In the genomic region with DNA sequence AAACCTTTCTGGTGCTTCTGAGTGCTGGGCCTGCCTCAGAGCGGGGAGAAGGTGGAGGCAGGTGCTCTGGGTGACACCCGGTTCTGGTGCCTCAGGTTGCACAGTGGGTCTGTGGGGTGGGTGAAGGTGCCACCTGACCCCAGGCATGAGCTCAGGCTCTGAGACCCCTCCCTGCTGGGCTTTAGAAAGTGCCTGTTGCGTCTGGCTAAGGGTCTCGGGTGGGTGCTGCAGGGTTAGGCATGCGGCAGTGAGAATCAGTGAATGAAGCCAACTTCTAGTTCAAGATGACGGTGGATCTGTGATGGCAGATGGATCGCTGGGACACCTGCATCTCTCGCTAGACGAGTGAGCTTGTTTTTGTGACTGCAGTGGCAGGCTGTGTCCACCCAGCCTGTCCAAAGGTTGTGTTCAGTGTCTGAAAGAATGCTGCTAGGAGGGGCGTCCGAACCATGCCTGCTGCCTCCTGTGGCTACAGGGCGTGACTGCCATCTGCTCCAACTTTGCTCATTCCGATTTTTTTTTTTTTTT, we compare ENCODE assay signal across 11 cellular contexts. TPM values are rescaled to one million over a fixed set of nuclear protein-coding genes. Genes with fewer than 3 reads are reported as not detected.
DNase-seq lines count a peak whose midpoint lies in the region; ATAC-seq and TF ChIP-seq lines count a peak whose summit lies in the region.
"Had no signal": no experiment of that assay in that cellular context is flagged by ENCODE, and none has a peak within 500 bp of the region (broad histone marks: within the 10 kb centered on the region; RNA-seq: fewer than 3 reads in every experiment).

No MANE protein-coding gene starts in this region.

- DNase-seq in NCI-H1694 (lab: John Stamatoyannopoulos, UW): peak; percentile 16
- no peak for DNase-seq in NCI-H1694 treated with DMSO at 0.1 percent for 48 hours (lab: John Stamatoyannopoulos, UW)
- DNase-seq in HT-29 (ENCODE audit: low spot score): peak; percentile 65
- no peak for DNase-seq in choroid plexus epithelial cell (ENCODE audit: low read depth)
- DNase-seq in progenitor cell of endocrine pancreas (ENCODE audit: low spot score, unreplicated experiment): no peak
- DNase-seq in head of caudate nucleus: no peak
- no peak for DNase-seq in T-helper 1 cell
- DNase-seq: activated naive CD4-positive, alpha-beta T cell; spleen; testis had no signal

- TF ChIP-seq CTCF in choroid plexus epithelial cell (conservative IDR thresholded peaks at IDR 0.05; ENCODE audit: low read depth, low read length): peak; percentile 20
- TF ChIP-seq CTCF in progenitor cell of endocrine pancreas (IDR thresholded peaks at IDR 0.05; ENCODE audit: unreplicated experiment): peak; percentile 30

- intact Hi-C loops in head of caudate nucleus (cut with DNase I): no loop called here

- peaks cover 37% of the 10 kb centered on the region for H3K4me1 Mint-ChIP-seq in progenitor cell of endocrine pancreas (ENCODE audit: low read depth)

- peaks cover 56% of the 10 kb centered on the region for H3K36me3 Mint-ChIP-seq in progenitor cell of endocrine pancreas (ENCODE audit: insufficient read depth)

- no peak for ATAC-seq in HG02885 (IDR thresholded peaks at IDR 0.05; ENCODE audit: poor library complexity, unreplicated experiment)

- H3K27ac Mint-ChIP-seq in progenitor cell of endocrine pancreas: peak overlapping the region; percentile 56

- no peaks in the 10 kb centered on the region for H3K9me3 Mint-ChIP-seq in progenitor cell of endocrine pancreas (ENCODE audit: low read depth)

- H3K27me3 Mint-ChIP-seq in progenitor cell of endocrine pancreas: no peaks in the 10 kb centered on the region

- H3K4me3 ChIP-seq in choroid plexus epithelial cell (ENCODE audit: low read depth, low read length): no peak overlapping the region
- H3K4me3 ChIP-seq: testis had no signal

- H3K4me3 Mint-ChIP-seq in progenitor cell of endocrine pancreas (ENCODE audit: low read depth): no peak overlapping the region

RNA-seq across cellular contexts. Expression of a gene that starts 5.0 kb away (rescaled TPM):
- 1,334 and 1,661 TPM in 2 replicates for total RNA-seq in HT-29 (2014; rRNA removed; shearing (Covaris generic))
- total RNA-seq in progenitor cell of endocrine pancreas: 113 and 139 TPM in 2 replicates

RNA-seq across cellular contexts. Expression of a gene that starts 19.1 kb away (rescaled TPM):
- total RNA-seq in HT-29 (2014; rRNA removed; shearing (Covaris generic)): 576 and 633 TPM in 2 replicates
- 159 and 171 TPM in 2 replicates for total RNA-seq in progenitor cell of endocrine pancreas

RNA-seq across cellular contexts. Expression of a gene that starts 31.9 kb away (rescaled TPM):
- total RNA-seq in HT-29 (2014; rRNA removed; shearing (Covaris generic)): not detected in 2 replicates
- total RNA-seq in progenitor cell of endocrine pancreas: 5.5 and 6.9 TPM in 2 replicates

RNA-seq across cellular contexts. Expression of a gene that starts 32.9 kb away (rescaled TPM):
- 21.1 and 24.7 TPM in 2 replicates for total RNA-seq in HT-29 (2014; rRNA removed; shearing (Covaris generic))
- total RNA-seq in progenitor cell of endocrine pancreas: 61.4 and 63.4 TPM in 2 replicates

Comparison
In these comparisons a context has a peak if more than half of its experiments do, and no peak if none do; other contexts are left out.
1. DNase-seq: peak in NCI-H1694 (single experiment) and HT-29 (single experiment); none in NCI-H1694 treated with DMSO at 0.1 percent for 48 hours (single experiment), choroid plexus epithelial cell (single experiment), progenitor cell of endocrine pancreas (single experiment), head of caudate nucleus (0 of 42) and T-helper 1 cell (0 of 5).